In genomic region chr15:70714575-70714974, GRCh38 we compare ENCODE assay signal across 1 cellular context.
TF ChIP-seq lines count a peak whose summit lies in the region.

No MANE protein-coding gene starts in this region.

TF ChIP-seq in endothelial cell of umbilical vein, 7 proteins besides CTCF, POLR2A, EP300 and RAD21:
- TF ChIP-seq EZH2 (IDR thresholded peaks at IDR 0.05; ENCODE audit: borderline replicate concordance, low read depth, low read length, severe bottlenecking), result no peak
- no peak for TF ChIP-seq FOS (IDR thresholded peaks at IDR 0.05; ENCODE audit: borderline replicate concordance, insufficient read depth, low read length)
- TF ChIP-seq MAX (IDR thresholded peaks at IDR 0.05; ENCODE audit: insufficient read depth, insufficient read length), result no peak
- TF ChIP-seq POLR2AphosphoS5 (IDR thresholded peaks at IDR 0.05; ENCODE audit: insufficient read depth, low read depth, low read length), result no peak
- no peak for TF ChIP-seq GATA2 (IDR thresholded peaks at IDR 0.05; ENCODE audit: insufficient read depth, insufficient read length, low read depth, low read length)
- TF ChIP-seq MYC (IDR thresholded peaks at IDR 0.05; ENCODE audit: low read depth, low read length), result no peak
- TF ChIP-seq JUN (IDR thresholded peaks at IDR 0.05; ENCODE audit: borderline replicate concordance, insufficient read depth, insufficient read length, low read depth), result no peak
TF ChIP-seq in endothelial cell of umbilical vein: peak in this region for 0.
